ENCODE assay signal across 1 cellular context in genomic region chr4:152676052-152676854, GRCh38.
TF ChIP-seq lines count a peak whose summit lies in the region.

No MANE protein-coding gene starts in this region.

TF ChIP-seq in H1, 55 proteins besides CTCF, POLR2A, EP300 and RAD21 (continued from another document):
- TF ChIP-seq CHD7 (IDR thresholded peaks at IDR 0.05; ENCODE audit: insufficient replicate concordance, low read length) = no peak
